ENCODE assay signal across 1 cellular context in genomic region chr20:25514747-25515340, GRCh38.
TF ChIP-seq lines count a peak whose summit lies in the region.

No MANE protein-coding gene starts in this region.

TF ChIP-seq in HepG2, 621 proteins besides CTCF, POLR2A, EP300 and RAD21 (continued from another document and continues in another):
- TF ChIP-seq ZBTB37 (CRISPR knock-in tag; IDR thresholded peaks at IDR 0.05), result no peak
- no peak for TF ChIP-seq PATZ1 (CRISPR knock-in tag; IDR thresholded peaks at IDR 0.05)
- TF ChIP-seq GATA4 (IDR thresholded peaks at IDR 0.05; ENCODE audit: borderline replicate concordance, low read depth), result no peak
- no peak for TF ChIP-seq ZBTB10 (CRISPR knock-in tag; IDR thresholded peaks at IDR 0.05; ENCODE audit: borderline replicate concordance)
- TF ChIP-seq ARID4A (CRISPR knock-in tag; IDR thresholded peaks at IDR 0.05; ENCODE audit: borderline replicate concordance), result peak; percentile 12; the same call in 1 of the 2 replicates
- no peak for TF ChIP-seq RFX3 (CRISPR knock-in tag; IDR thresholded peaks at IDR 0.05)
- TF ChIP-seq NRL (CRISPR knock-in tag; IDR thresholded peaks at IDR 0.05; ENCODE audit: borderline replicate concordance), result no peak
- no peak for TF ChIP-seq ZNF773 (CRISPR knock-in tag; IDR thresholded peaks at IDR 0.05; ENCODE audit: borderline replicate concordance)
- TF ChIP-seq ZNF280B (CRISPR knock-in tag; IDR thresholded peaks at IDR 0.05; ENCODE audit: borderline replicate concordance), result peak; percentile 86
- TF ChIP-seq BCL3 (CRISPR knock-in tag; IDR thresholded peaks at IDR 0.05), result no peak
- TF ChIP-seq ATRX (CRISPR knock-in tag; IDR thresholded peaks at IDR 0.05; ENCODE audit: borderline replicate concordance), result no peak
- TF ChIP-seq DZIP1 (CRISPR knock-in tag; IDR thresholded peaks at IDR 0.05), result no peak
- no peak for TF ChIP-seq KDM2A (CRISPR knock-in tag; IDR thresholded peaks at IDR 0.05; ENCODE audit: borderline replicate concordance, low read depth)
- TF ChIP-seq ZNF615 (CRISPR knock-in tag; IDR thresholded peaks at IDR 0.05; ENCODE audit: borderline replicate concordance), result no peak
- TF ChIP-seq ZNF720 (CRISPR knock-in tag; IDR thresholded peaks at IDR 0.05), result no peak
- TF ChIP-seq ZNF747 (CRISPR knock-in tag; IDR thresholded peaks at IDR 0.05; ENCODE audit: borderline replicate concordance), result no peak
- no peak for TF ChIP-seq ZNF784 (CRISPR knock-in tag; IDR thresholded peaks at IDR 0.05; ENCODE audit: borderline replicate concordance)
- TF ChIP-seq GATAD2A (CRISPR knock-in tag; IDR thresholded peaks at IDR 0.05), result no peak
- TF ChIP-seq HNF1B (CRISPR knock-in tag; IDR thresholded peaks at IDR 0.05), result no peak
- TF ChIP-seq RARA (CRISPR knock-in tag; IDR thresholded peaks at IDR 0.05), result no peak
- 0 out of 2 replicates have a peak, but pooled peaks have one; percentile 34 for TF ChIP-seq KDM1A (CRISPR knock-in tag; IDR thresholded peaks at IDR 0.05)
- no peak for TF ChIP-seq JUN (CRISPR knock-in tag; IDR thresholded peaks at IDR 0.05)
- no peak for TF ChIP-seq RNF219 (CRISPR knock-in tag; IDR thresholded peaks at IDR 0.05)
- TF ChIP-seq ZHX1 (CRISPR knock-in tag; IDR thresholded peaks at IDR 0.05; ENCODE audit: low read depth), result no peak
- no peak for TF ChIP-seq NFKBIZ (CRISPR knock-in tag; IDR thresholded peaks at IDR 0.05)
